In genomic region chr11:66958956-66959274, GRCh38 we compare ENCODE assay signal across 8 cellular contexts. TPM values are rescaled to one million over a fixed set of nuclear protein-coding genes. Genes with fewer than 3 reads are reported as not detected.
A peak's percentile ranks its signal among the peaks of the same experiment; 100 is the strongest.
DNase-seq lines count a peak whose midpoint lies in the region; ATAC-seq and TF ChIP-seq lines count a peak whose summit lies in the region.

No MANE protein-coding gene starts in this region.

- peak overlapping the region; percentile 79 to 81 (median 80) for H3K4me3 Mint-ChIP-seq in T-cell

- H3K27me3 ChIP-seq in esophagus squamous epithelium (no peaks in the 10 kb centered on the region), prostate gland (replicated peaks; ENCODE audit: insufficient read depth) (no peaks in the 10 kb centered on the region)

- no peak for ATAC-seq in T-cell (replicated peaks in 1 of 4)

- peaks cover 19 to 34% (median 20%) of the 10 kb centered on the region in 3 donors for H3K4me1 ChIP-seq in esophagus squamous epithelium
- H3K4me1 ChIP-seq in prostate gland (replicated peaks): peaks cover 5% of the 10 kb centered on the region

- H3K4me3 ChIP-seq in GM08714 (ENCODE audit: low read length): peak overlapping the region; percentile 5; the same call in 1 of the 2 replicates
- peak overlapping the region; percentile 4 to 91 (median 71) for H3K4me3 ChIP-seq in esophagus squamous epithelium
- peak overlapping the region; percentile 52 to 73 for H3K4me3 ChIP-seq in prostate gland

- TF ChIP-seq POLR2A in esophagus squamous epithelium (IDR thresholded peaks at IDR 0.05): no peak
- no peak for TF ChIP-seq POLR2A in prostate gland (IDR thresholded peaks at IDR 0.05)

- WGBS in esophagus squamous epithelium, 2 donors: 28 to 43% methylated on average over 10 of the region's 10 CpGs
- WGBS in prostate gland: 33% methylated on average over 10 of the region's 10 CpGs

- TF ChIP-seq CTCF in esophagus squamous epithelium (IDR thresholded peaks at IDR 0.05) (peak in 1 of 6 experiments; percentile 2), prostate gland (IDR thresholded peaks at IDR 0.05) (no peak), GM13977 (IDR thresholded peaks at IDR 0.05; ENCODE audit: extremely low read depth, insufficient read depth, missing control alignments) (no peak)

- peaks cover 0 to 5% (median 0%) of the 10 kb centered on the region in 3 donors for H3K36me3 ChIP-seq in esophagus squamous epithelium
- no peaks in the 10 kb centered on the region for H3K36me3 ChIP-seq in prostate gland

- H3K27ac Mint-ChIP-seq in T-cell: peak overlapping the region; percentile 67 to 79

- in situ Hi-C loops in GM13977 (cut with MboI; ENCODE audit: low pct_unique_long_range_greater_than_20kb, low sequenced_read_pairs, unreplicated experiment): no loop called here

- CTCF ChIA-PET in T-cell (lab: Charles Lee): interaction anchor here in 1 of 2 donors (0.7 to 1.0 kb wide), 4 partner anchors 11 to 235 kb away, joined by 3 to 4 read pairs (median 4); no protein-coding TSS in a partner anchor

- H3K9me3 Mint-ChIP-seq in T-cell: no peaks in the 10 kb centered on the region

- H3K9me3 ChIP-seq in esophagus squamous epithelium (no peaks in the 10 kb centered on the region), prostate gland (no peaks in the 10 kb centered on the region)

- no peaks in the 10 kb centered on the region for H3K36me3 Mint-ChIP-seq in T-cell

- H3K4me1 Mint-ChIP-seq in T-cell: peaks cover 17 to 31% (median 23%) of the 10 kb centered on the region in 3 donors

- H3K27ac ChIP-seq in esophagus squamous epithelium (peak overlapping the region; percentile 45 to 91 (median 80)), prostate gland (peak overlapping the region in 1 of 2 donors; percentile 53)

- no peak for DNase-seq in T-cell
- DNase-seq in esophagus squamous epithelium (lab: John Stamatoyannopoulos, UW): no peak
- no peak for DNase-seq in prostate gland (ENCODE audit: low spot score)
- no peak for DNase-seq in GM13977 (ENCODE audit: low spot score)
- DNase-seq in activated CD8-positive, alpha-beta memory T cell treated with anti-CD3 and anti-CD28 coated beads, Interleukin-2, amount 50 U/mL, for 4 hours: no peak
- DNase-seq in NCI-H446 (lab: John Stamatoyannopoulos, UW): no peak
- no peak for DNase-seq in SK-N-DZ (ENCODE audit: low spot score)

- POLR2A ChIA-PET in T-cell (lab: Charles Lee): no interaction called here

- intact Hi-C loops in esophagus squamous epithelium (cut with DNase I): no loop called here
- intact Hi-C loops in prostate gland (cut with DNase I): no loop called here

- peaks cover 0 to 5% of the 10 kb centered on the region in 2 donors for H3K27me3 Mint-ChIP-seq in T-cell

RNA-seq across cellular contexts. Expression of gene PC, which starts 0.7 kb away (rescaled TPM):
- 10 to 100 TPM in 1 of 5 donors, 1 to 10 TPM in 4; 6.2 to 10.0 (median 7.4) TPM for total RNA-seq in T-cell
- 10 to 100 TPM; 13.5 to 43.0 (median 27.5) TPM for total RNA-seq in esophagus squamous epithelium
- 10 to 100 TPM; 42.8 to 43.4 TPM for total RNA-seq in prostate gland
- 20.3 and 23.9 TPM in 2 replicates for polyA plus RNA-seq in SK-N-DZ (2014; cell fraction: cytosol; rRNA removed)
- polyA plus RNA-seq in SK-N-DZ (2014; cell fraction: nucleus; rRNA removed): 39.3 and 44.0 TPM in 2 replicates

RNA-seq across cellular contexts. Expression of gene C11orf86, which starts 16.2 kb away (rescaled TPM):
- total RNA-seq in T-cell (not detected), esophagus squamous epithelium (not detected), prostate gland (not detected)
- 0.57 TPM in 1 of 2 replicates, not detected in the other for polyA plus RNA-seq in SK-N-DZ (2014; cell fraction: cytosol; rRNA removed)
- not detected in 2 replicates for polyA plus RNA-seq in SK-N-DZ (2014; cell fraction: nucleus; rRNA removed)

Comparison
In these comparisons a context has a peak if more than half of its experiments do, and no peak if none do; other contexts are left out.
1. H3K4me3 ChIP-seq: peak in every context shown above with its lines; median percentile 71 in esophagus squamous epithelium; 62 in prostate gland; 5 in GM08714.